Comparison of ENCODE assay signal across 22 cellular contexts in the genomic region with DNA sequence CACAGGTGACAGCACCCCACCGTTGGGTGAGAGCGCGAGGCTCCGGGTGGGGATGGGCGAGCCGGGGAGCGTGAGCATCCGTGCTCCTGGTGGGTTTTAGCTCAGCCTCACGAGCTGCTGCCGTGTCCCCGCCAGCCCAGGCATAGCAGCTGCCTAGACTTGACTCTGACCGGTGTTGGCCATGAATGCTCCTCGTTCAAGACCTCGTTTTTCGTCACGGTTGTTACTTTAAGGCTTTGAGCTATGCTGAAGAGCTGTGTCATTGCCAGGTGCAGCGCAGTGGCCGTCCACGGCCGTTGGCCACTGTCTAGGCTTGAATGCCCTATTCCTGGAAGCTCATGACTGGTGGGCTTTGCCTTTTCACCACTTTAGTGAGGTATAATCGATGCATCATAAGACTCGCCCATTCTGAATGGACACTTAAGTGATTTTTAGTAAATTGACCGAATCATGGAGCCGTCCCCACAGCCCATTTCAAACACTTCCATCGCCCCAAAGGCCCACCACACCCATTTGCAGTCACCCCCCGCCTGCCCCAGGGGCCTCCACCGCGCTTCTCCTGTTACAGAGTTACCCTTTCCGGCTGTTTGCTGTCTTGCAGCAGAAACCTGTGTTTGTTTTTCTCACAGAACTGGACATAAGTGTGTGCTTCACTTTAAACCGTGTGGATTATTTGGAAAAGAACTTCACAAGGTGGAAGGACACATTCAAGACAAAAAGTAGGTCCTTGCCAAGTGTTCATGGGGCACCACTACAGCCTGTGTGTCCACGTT. TPM values are rescaled to one million over a fixed set of nuclear protein-coding genes. Genes with fewer than 3 reads are reported as not detected.
DNase-seq lines count a peak whose midpoint lies in the region; ATAC-seq and TF ChIP-seq lines count a peak whose summit lies in the region.
"Had no signal": no experiment of that assay in that cellular context is flagged by ENCODE, and none has a peak within 500 bp of the region (broad histone marks: within the 10 kb centered on the region; RNA-seq: fewer than 3 reads in every experiment).

No MANE protein-coding gene starts in this region.

- H3K9me3 ChIP-seq in skeletal muscle tissue (ENCODE audit: control insufficient read depth in 3 of 3, low read length in 3 of 3) (no peaks in the 10 kb centered on the region), right lobe of liver (no peaks in the 10 kb centered on the region)
- H3K9me3 ChIP-seq: BE2C had no signal

- TF ChIP-seq POLR2A in right lobe of liver (IDR thresholded peaks at IDR 0.05), result no peak

- H3K27me3 ChIP-seq in skeletal muscle tissue (ENCODE audit: control insufficient read depth in 3 of 3, insufficient read depth in 3 of 3, low read length in 3 of 3) (no peaks in the 10 kb centered on the region), right lobe of liver (no peaks in the 10 kb centered on the region)
- H3K27me3 ChIP-seq: BE2C had no signal

- no peaks in the 10 kb centered on the region for H3K9me3 Mint-ChIP-seq in endothelial cell (ENCODE audit: unreplicated experiment)
- H3K9me3 Mint-ChIP-seq: CD8-positive, alpha-beta memory T cell had no signal

- no peak overlapping the region for H3K9ac ChIP-seq in skeletal muscle tissue (ENCODE audit: low read depth in 1 of 3, low read length in 3 of 3)

- H3K27ac ChIP-seq in skeletal muscle tissue (ENCODE audit: low read depth, low read length) (peak overlapping the region; percentile 79), right lobe of liver (no peak overlapping the region)
- H3K27ac ChIP-seq: HL-60 had no signal

- peaks cover 9% of the 10 kb centered on the region for H3K4me1 Mint-ChIP-seq in endothelial cell (ENCODE audit: unreplicated experiment)
- H3K4me1 Mint-ChIP-seq: CD14-positive monocyte; CD8-positive, alpha-beta memory T cell had no signal

- 86% methylated on average over 10 of the region's 31 CpGs for whole genome bisulfite sequencing in right lobe of liver (ENCODE audit: insufficient coverage, low coverage, low lambda C conversion rate, missing lambda C conversion rate)

- peaks cover 57% of the 10 kb centered on the region for H3K36me3 Mint-ChIP-seq in endothelial cell (ENCODE audit: low read depth, unreplicated experiment)

- H3K4me1 ChIP-seq in skeletal muscle tissue (ENCODE audit: control insufficient read depth in 3 of 3, insufficient read depth in 3 of 3, low read length in 3 of 3), result peaks cover 18 to 41% (median 38%) of the 10 kb centered on the region in 3 donors
- H3K4me1 ChIP-seq in right lobe of liver, result peaks cover 0 to 3% (median 0%) of the 10 kb centered on the region in 4 donors

- H3K27me3 Mint-ChIP-seq in endothelial cell (ENCODE audit: unreplicated experiment), result peaks cover 2% of the 10 kb centered on the region
- H3K27me3 Mint-ChIP-seq: CD8-positive, alpha-beta memory T cell had no signal

- peak; percentile 36 for DNase-seq in Right ventricle myocardium superior
- DNase-seq in left ventricle myocardium superior, result no peak
- DNase-seq in NCI-H345 (lab: John Stamatoyannopoulos, UW), result peak; percentile 98
- no peak for DNase-seq in endothelial cell (ENCODE audit: low spot score)
- no peak for DNase-seq in right lobe of liver
- no peak for DNase-seq in head of caudate nucleus
- no peak for DNase-seq in GF-D8 (lab: John Stamatoyannopoulos, UW)
- DNase-seq: 8988T; ACHN; BE2C; CD8-positive, alpha-beta memory T cell; HCEC 1CT; Karpas-422; NCI-H1092; NCI-H1417 treated with DMSO at 0.1 percent for 48 hours; NCI-H1694 treated with DMSO at 0.1 percent for 48 hours; NCI-H2227 treated with DMSO at 0.1 percent for 48 hours; NCI-H524 treated with DMSO at 0.1 percent for 48 hours; NCI-H774 had no signal

- intact Hi-C loops in Right ventricle myocardium superior (cut with DNase I), result no loop called here
- intact Hi-C loops in left ventricle myocardium superior (cut with micrococcal nuclease), result no loop called here
- intact Hi-C loops in right lobe of liver (cut with DNase I), result no loop called here
- intact Hi-C loops in head of caudate nucleus (cut with DNase I), result no loop called here

- H3K4me3 ChIP-seq in skeletal muscle tissue (ENCODE audit: low read length in 3 of 3) (no peak overlapping the region), right lobe of liver (no peak overlapping the region)

- TF ChIP-seq CTCF in endothelial cell (IDR thresholded peaks at IDR 0.05; ENCODE audit: unreplicated experiment) (no peak), right lobe of liver (IDR thresholded peaks at IDR 0.05) (no peak)

- peaks cover 48 to 64% (median 58%) of the 10 kb centered on the region in 3 donors for H3K36me3 ChIP-seq in skeletal muscle tissue (ENCODE audit: control insufficient read depth in 3 of 3, insufficient read depth in 3 of 3, low read length in 3 of 3)
- H3K36me3 ChIP-seq in right lobe of liver, result peaks cover 0 to 48% (median 21%) of the 10 kb centered on the region in 4 donors

- ATAC-seq in Right ventricle myocardium superior (ENCODE audit: poor library complexity) (no peak), left ventricle myocardium superior (no peak), right lobe of liver (no peak)

- no peak overlapping the region for H3K27ac Mint-ChIP-seq in endothelial cell (ENCODE audit: unreplicated experiment)

- peak overlapping the region; percentile 31 for H3K4me3 Mint-ChIP-seq in endothelial cell (ENCODE audit: unreplicated experiment)
- H3K4me3 Mint-ChIP-seq: CD14-positive monocyte; CD8-positive, alpha-beta memory T cell had no signal

RNA-seq across cellular contexts. Expression of gene ADRM1, which starts 21.4 kb away (rescaled TPM):
- total RNA-seq in Right ventricle myocardium superior (68.5 TPM), left ventricle myocardium superior (75.5 TPM), endothelial cell (ENCODE audit: unreplicated experiment) (132 TPM), skeletal muscle tissue (41.8 TPM), right lobe of liver (100 to 1,000 TPM in 2 of 6 experiments, 10 to 100 TPM in 4; 49.5 to 139 (median 55.7) TPM)

RNA-seq across cellular contexts. Expression of gene OSBPL2, which starts 43.0 kb away (rescaled TPM):
- total RNA-seq in Right ventricle myocardium superior (52.3 TPM), left ventricle myocardium superior (60.0 TPM), endothelial cell (ENCODE audit: unreplicated experiment) (39.5 TPM), skeletal muscle tissue (26.6 TPM), right lobe of liver (10 to 100 TPM; 15.6 to 27.8 (median 21.2) TPM)

Comparison
In these comparisons a context has a peak if more than half of its experiments do, and no peak if none do; other contexts are left out.
1. DNase-seq: peak in Right ventricle myocardium superior (single experiment) and NCI-H345 (single experiment); none in left ventricle myocardium superior (single experiment), endothelial cell (single experiment), right lobe of liver (0 of 3), head of caudate nucleus (0 of 42) and GF-D8 (single experiment).